2 cellular contexts compared by ENCODE assay signal in the genomic region with DNA sequence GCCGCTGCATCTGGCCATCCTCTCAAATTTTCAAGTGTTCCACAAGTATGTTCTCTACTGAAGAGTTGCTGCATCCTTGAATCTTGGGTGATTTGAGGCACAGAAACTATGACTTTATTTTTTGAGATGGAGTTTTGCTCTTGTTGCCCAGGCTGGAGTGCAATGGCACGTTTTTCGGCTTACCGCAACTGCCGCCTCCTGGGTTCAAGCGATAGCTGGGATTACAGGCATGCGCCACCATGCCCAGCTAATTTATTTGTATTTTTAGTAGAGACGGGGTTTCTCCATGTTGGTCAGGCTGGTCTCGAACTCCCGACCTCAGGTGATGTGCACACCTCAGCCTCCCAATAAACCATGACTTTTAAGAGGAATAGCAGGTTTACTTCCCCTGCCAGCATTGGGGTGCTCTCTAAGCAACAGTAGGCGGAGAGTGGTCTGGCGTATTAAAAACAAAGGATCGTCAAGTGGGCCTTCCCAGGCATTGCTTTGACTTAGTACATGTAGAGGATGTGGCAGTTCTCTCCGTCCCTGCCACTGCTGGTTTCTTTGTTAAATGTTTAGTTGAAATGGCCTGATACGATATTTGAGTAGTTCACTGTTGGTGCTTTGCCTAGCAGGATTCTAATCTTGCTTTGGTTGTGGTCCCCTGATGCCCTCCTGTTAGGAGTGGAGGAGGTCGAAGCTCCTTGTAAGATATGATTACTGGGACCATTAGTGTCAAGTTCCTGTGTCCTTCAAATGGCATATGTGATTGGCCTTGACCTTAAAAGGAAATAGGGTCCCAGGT.
TF ChIP-seq lines count a peak whose summit lies in the region.

No MANE protein-coding gene starts in this region.

TF ChIP-seq in PFSK-1, 5 proteins besides CTCF, POLR2A, EP300 and RAD21:
- TF ChIP-seq FOXP2 (optimal IDR thresholded peaks at IDR 0.05; ENCODE audit: borderline replicate concordance, extremely low read depth, extremely low read length, insufficient read depth) (no peak), POLR2AphosphoS5 (IDR thresholded peaks at IDR 0.05; ENCODE audit: low read depth, low read length) (0 out of 2 replicates have a peak, but pooled peaks have one; percentile 1)
TF ChIP-seq in PFSK-1: peak in this region for 1.

TF ChIP-seq in GM12878, 131 proteins besides CTCF, POLR2A, EP300 and RAD21:
- no peak for TF ChIP-seq MEF2B (IDR thresholded peaks at IDR 0.05; ENCODE audit: partially characterized antibody, poor library complexity, severe bottlenecking)
- TF ChIP-seq HDAC6 (IDR thresholded peaks at IDR 0.05; ENCODE audit: unreplicated experiment) = peak; percentile 44
- no peak for TF ChIP-seq PML (IDR thresholded peaks at IDR 0.05; ENCODE audit: low read length)
- no peak for TF ChIP-seq SIX5 (IDR thresholded peaks at IDR 0.05; ENCODE audit: low read depth, low read length, severe bottlenecking)
- TF ChIP-seq NBN (IDR thresholded peaks at IDR 0.05) = no peak
- 0 out of 2 replicates have a peak, but pooled peaks have one; percentile 54 for TF ChIP-seq CBFB (IDR thresholded peaks at IDR 0.05; ENCODE audit: low read depth)
- no peak for TF ChIP-seq JUNB (IDR thresholded peaks at IDR 0.05)
- TF ChIP-seq, protein P1, sequence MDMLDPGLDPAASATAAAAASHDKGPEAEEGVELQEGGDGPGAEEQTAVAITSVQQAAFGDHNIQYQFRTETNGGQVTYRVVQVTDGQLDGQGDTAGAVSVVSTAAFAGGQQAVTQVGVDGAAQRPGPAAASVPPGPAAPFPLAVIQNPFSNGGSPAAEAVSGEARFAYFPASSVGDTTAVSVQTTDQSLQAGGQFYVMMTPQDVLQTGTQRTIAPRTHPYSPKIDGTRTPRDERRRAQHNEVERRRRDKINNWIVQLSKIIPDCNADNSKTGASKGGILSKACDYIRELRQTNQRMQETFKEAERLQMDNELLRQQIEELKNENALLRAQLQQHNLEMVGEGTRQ (IDR thresholded peaks at IDR 0.05; ENCODE audit: borderline replicate concordance, low read depth, low read length) = no peak
- TF ChIP-seq POU2F2 (IDR thresholded peaks at IDR 0.05; ENCODE audit: borderline replicate concordance, low read depth, low read length) = no peak; the same call in 2 of the 3 replicates
- no peak for TF ChIP-seq RFX5 (IDR thresholded peaks at IDR 0.05; ENCODE audit: low read depth, low read length)
- TF ChIP-seq, protein P2, sequence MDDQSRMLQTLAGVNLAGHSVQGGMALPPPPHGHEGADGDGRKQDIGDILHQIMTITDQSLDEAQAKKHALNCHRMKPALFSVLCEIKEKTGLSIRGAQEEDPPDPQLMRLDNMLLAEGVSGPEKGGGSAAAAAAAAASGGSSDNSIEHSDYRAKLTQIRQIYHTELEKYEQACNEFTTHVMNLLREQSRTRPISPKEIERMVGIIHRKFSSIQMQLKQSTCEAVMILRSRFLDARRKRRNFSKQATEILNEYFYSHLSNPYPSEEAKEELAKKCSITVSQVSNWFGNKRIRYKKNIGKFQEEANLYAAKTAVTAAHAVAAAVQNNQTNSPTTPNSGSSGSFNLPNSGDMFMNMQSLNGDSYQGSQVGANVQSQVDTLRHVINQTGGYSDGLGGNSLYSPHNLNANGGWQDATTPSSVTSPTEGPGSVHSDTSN (IDR thresholded peaks at IDR 0.05; ENCODE audit: insufficient replicate concordance, low read depth, low read length) = no peak
- TF ChIP-seq, protein P3, sequence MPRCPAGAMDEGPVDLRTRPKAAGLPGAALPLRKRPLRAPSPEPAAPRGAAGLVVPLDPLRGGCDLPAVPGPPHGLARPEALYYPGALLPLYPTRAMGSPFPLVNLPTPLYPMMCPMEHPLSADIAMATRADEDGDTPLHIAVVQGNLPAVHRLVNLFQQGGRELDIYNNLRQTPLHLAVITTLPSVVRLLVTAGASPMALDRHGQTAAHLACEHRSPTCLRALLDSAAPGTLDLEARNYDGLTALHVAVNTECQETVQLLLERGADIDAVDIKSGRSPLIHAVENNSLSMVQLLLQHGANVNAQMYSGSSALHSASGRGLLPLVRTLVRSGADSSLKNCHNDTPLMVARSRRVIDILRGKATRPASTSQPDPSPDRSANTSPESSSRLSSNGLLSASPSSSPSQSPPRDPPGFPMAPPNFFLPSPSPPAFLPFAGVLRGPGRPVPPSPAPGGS (IDR thresholded peaks at IDR 0.05; ENCODE audit: borderline replicate concordance, insufficient read depth, low read depth, low read length, poor library complexity, severe bottlenecking) = no peak
- TF ChIP-seq PAX8 (IDR thresholded peaks at IDR 0.05) = no peak
- TF ChIP-seq POLR2AphosphoS5 (IDR thresholded peaks at IDR 0.05; ENCODE audit: low read length) = peak; percentile 76
TF ChIP-seq in GM12878: peak in this region for 3.
